ENCODE assay signal across 8 cellular contexts in the genomic region with DNA sequence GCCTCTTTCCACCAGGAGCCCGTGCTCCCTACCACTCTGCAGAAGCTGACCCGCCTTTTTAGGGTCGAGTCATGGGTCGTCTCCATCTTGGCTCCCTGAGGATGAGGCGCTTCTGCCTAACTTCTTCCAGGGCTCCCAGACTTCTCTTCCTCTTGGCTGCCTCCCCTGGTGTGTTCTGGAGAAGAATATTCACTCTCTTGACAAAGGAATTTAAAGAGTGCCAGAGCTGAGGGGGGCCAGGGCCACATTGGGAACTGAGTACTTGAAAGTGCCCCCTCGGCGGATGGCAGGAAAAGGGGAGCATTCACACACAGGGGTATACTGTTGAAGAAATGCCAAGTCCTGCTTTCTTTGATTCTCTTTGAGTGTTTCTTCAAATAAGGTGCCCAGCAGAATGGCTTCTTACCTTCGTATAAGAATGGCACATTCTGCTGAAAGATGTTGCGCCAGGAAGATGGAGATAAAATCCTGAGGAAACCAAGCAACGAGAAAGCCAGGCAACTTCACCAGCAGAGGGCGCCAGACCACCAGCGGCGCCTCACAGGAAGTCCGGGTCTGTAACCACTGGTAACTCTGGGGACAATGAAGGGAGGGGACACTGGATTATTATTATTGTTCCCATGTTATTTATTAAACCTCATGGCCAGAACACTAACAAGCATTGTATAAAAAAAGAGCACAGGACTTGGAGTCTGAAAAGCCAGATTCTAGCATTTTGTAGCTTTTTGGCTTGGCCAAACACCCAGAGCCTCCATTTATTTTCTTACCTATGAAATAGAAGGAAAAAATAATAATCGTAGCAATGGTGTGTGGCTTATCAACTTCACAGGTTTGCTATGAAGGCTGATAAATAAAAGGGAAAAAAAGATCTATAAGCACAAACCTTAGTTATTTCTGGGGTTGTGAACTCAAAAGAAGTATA.
DNase-seq lines count a peak whose midpoint lies in the region; ATAC-seq and TF ChIP-seq lines count a peak whose summit lies in the region.

No MANE protein-coding gene starts in this region.

- peak overlapping the region; percentile 23 for H3K4me3 Mint-ChIP-seq in endothelial cell (ENCODE audit: unreplicated experiment)
- no peak overlapping the region for H3K4me3 Mint-ChIP-seq in naive thymus-derived CD8-positive, alpha-beta T cell

- H3K4me1 ChIP-seq in testis = no peaks in the 10 kb centered on the region

- no peaks in the 10 kb centered on the region for H3K27me3 Mint-ChIP-seq in endothelial cell (ENCODE audit: unreplicated experiment)
- H3K27me3 Mint-ChIP-seq in naive thymus-derived CD8-positive, alpha-beta T cell = no peaks in the 10 kb centered on the region

- H3K36me3 ChIP-seq in testis (ENCODE audit: low read depth, missing control alignments) = no peaks in the 10 kb centered on the region

- no peaks in the 10 kb centered on the region for H3K9me3 ChIP-seq in testis

- H3K27me3 ChIP-seq in testis = no peaks in the 10 kb centered on the region

- H3K36me3 Mint-ChIP-seq in endothelial cell (ENCODE audit: low read depth, unreplicated experiment) = peaks cover 13% of the 10 kb centered on the region
- peaks cover 0 to 11% (median 0%) of the 10 kb centered on the region in 3 donors for H3K36me3 Mint-ChIP-seq in naive thymus-derived CD8-positive, alpha-beta T cell

- intact Hi-C loops in testis (cut with DNase I; ENCODE audit: low total_unique reads) = no loop called here

- H3K27ac ChIP-seq in testis = no peak overlapping the region

- WGBS in testis, 2 donors = 46 to 52% methylated on average over 15 of the region's 15 CpGs

- POLR2A ChIA-PET in naive thymus-derived CD8-positive, alpha-beta T cell (lab: Charles Lee) = no interaction called here

- TF ChIP-seq POLR2A in testis (IDR thresholded peaks at IDR 0.05) = no peak

- H3K27ac Mint-ChIP-seq in endothelial cell (ENCODE audit: unreplicated experiment) = peak overlapping the region; percentile 59
- H3K27ac Mint-ChIP-seq in naive thymus-derived CD8-positive, alpha-beta T cell = peak overlapping the region in 1 of 10 donors; percentile 48

- H3K9me3 Mint-ChIP-seq in endothelial cell (ENCODE audit: unreplicated experiment) = no peaks in the 10 kb centered on the region
- H3K9me3 Mint-ChIP-seq in naive thymus-derived CD8-positive, alpha-beta T cell = peaks cover 0 to 13% (median 0%) of the 10 kb centered on the region in 9 donors

- peak overlapping the region; percentile 1 to 20 for H3K4me3 ChIP-seq in testis

- H3K4me1 Mint-ChIP-seq in endothelial cell (ENCODE audit: unreplicated experiment) = peaks cover 30% of the 10 kb centered on the region
- peaks cover 2 to 16% (median 7%) of the 10 kb centered on the region in 4 donors for H3K4me1 Mint-ChIP-seq in naive thymus-derived CD8-positive, alpha-beta T cell

- TF ChIP-seq CTCF in endothelial cell (IDR thresholded peaks at IDR 0.05; ENCODE audit: unreplicated experiment) = peak; percentile 89
- TF ChIP-seq CTCF in testis (IDR thresholded peaks at IDR 0.05) = peak; percentile 49 to 79 (median 67)

- ATAC-seq in HG02678 (IDR thresholded peaks at IDR 0.05; ENCODE audit: unreplicated experiment) = peak; percentile 86
- ATAC-seq in naive thymus-derived CD8-positive, alpha-beta T cell = peak; percentile 38 to 63

- DNase-seq in NCI-H510A treated with DMSO at 0.1 percent for 48 hours (lab: John Stamatoyannopoulos, UW) (peak; percentile 9), NCI-H510A (lab: John Stamatoyannopoulos, UW) (no peak), NCI-H146 treated with DMSO at 0.1 percent for 48 hours (lab: John Stamatoyannopoulos, UW; ENCODE audit: unreplicated experiment) (peak; percentile 45), endothelial cell (ENCODE audit: low spot score) (peak; percentile 74), testis (peak; percentile 87)
- peak; percentile 61 to 64 for DNase-seq in activated CD4-positive, alpha-beta T cell treated with anti-CD3 and anti-CD28 coated beads, Interleukin-2, amount 50 U/mL, for 4 hours
- DNase-seq in naive thymus-derived CD8-positive, alpha-beta T cell = peak; percentile 30 to 76 (median 61)
